Comparison of ENCODE assay signal across 21 cellular contexts in the genomic region with DNA sequence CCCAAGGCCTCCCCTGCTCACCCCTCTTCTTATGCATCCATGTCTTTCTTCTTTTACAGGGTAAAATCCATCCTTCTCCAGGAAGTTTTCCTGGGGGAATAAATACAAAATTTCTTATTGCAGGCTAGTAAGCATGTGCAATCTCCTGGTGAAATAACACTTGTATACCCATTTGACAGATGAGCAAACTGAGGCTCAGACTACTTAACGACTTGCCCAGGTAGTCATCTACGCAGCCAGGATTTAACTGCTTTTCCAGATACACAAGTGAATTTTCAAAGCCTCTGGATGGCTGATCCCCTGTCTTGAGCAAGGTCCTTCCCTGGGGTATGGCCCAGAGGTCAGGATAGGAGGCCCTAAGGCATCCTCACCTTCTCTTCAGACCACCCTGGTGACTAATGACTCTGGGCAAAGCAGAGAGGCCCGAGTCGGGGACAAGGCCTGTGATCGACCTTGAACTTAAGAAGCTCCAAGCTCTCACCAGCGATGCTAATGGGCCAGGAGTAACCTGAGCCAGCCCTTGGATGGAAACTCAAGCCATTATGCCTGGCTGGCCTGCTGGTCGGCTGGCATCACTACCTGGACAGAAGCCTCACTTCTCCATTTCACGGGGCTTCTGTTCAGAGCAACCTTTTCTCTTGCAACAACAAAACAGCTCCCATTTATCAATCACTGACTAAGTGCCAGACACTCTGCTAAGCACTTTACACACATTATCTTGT. TPM values are rescaled to one million over a fixed set of nuclear protein-coding genes. Genes with fewer than 3 reads are reported as not detected.
"Had no signal": no experiment of that assay in that cellular context is flagged by ENCODE, and none has a peak within 500 bp of the region (broad histone marks: within the 10 kb centered on the region; RNA-seq: fewer than 3 reads in every experiment).

No MANE protein-coding gene starts in this region.

- H3K27ac ChIP-seq: cardiac muscle cell, ovary, prostate gland, right atrium auricular region, WERI-Rb-1 had no signal

- ATAC-seq: activated CD8-positive, alpha-beta memory T cell treated with anti-CD3 and anti-CD28 coated beads, Interleukin-2, amount 10 ng/mL, durations not matched to agents 7 days and 5 days; activated CD8-positive, alpha-beta T cell treated with anti-CD3 and anti-CD28 coated beads for 36 hours; naive thymus-derived CD8-positive, alpha-beta T cell; stimulated activated naive CD8-positive, alpha-beta T cell treated with anti-CD3 and anti-CD28 coated beads, Interleukin-15, Interleukin-2, amounts not matched to agents 100 U/mL and 50 U/mL, for 24 hours had no signal

- H3K27me3 ChIP-seq: cardiac muscle cell, ovary, right atrium auricular region, upper lobe of left lung had no signal

- H3K4me3 ChIP-seq: cardiac muscle cell, ovary, prostate gland, right atrium auricular region, upper lobe of left lung had no signal

- H3K4me1 ChIP-seq: prostate gland had no signal

- H3K36me3 ChIP-seq: cardiac muscle cell, ovary, prostate gland, right atrium auricular region, upper lobe of left lung, WERI-Rb-1 had no signal

- H3K9me3 ChIP-seq: ovary, prostate gland, right atrium auricular region, upper lobe of left lung had no signal

- DNase-seq: activated CD4-positive, alpha-beta T cell treated with anti-CD3 and anti-CD28 coated beads, Interleukin-2, amount 10 ng/mL, durations not matched to agents 7 days and 5 days; activated CD4-positive, CD25-positive, alpha-beta regulatory T cell treated with anti-CD3 and anti-CD28 coated beads, Interleukin-2, amount 50 U/mL, for 72 hours; activated CD8-positive, alpha-beta memory T cell treated with anti-CD3 and anti-CD28 coated beads, Interleukin-2, amount 10 ng/mL, durations not matched to agents 7 days and 5 days; activated CD8-positive, alpha-beta T cell treated with anti-CD3 and anti-CD28 coated beads for 36 hours; activated effector memory CD4-positive, alpha-beta T cell treated with anti-CD3 and anti-CD28 coated beads, Interleukin-2, amount 50 U/mL, for 16 hours; activated naive CD4-positive, alpha-beta T cell treated with anti-CD3 and anti-CD28 coated beads, Interleukin-2, amount 10 ng/mL, durations not matched to agents 7 days and 5 days; activated T-cell treated with anti-CD3 and anti-CD28 coated beads for 4 hours; effector CD4-positive, alpha-beta T cell; erythroblast; foreskin fibroblast; ovary; stimulated activated CD4-positive, alpha-beta T cell treated with anti-CD3 and anti-CD28 coated beads, Interleukin-12 subunit alpha, Interleukin-12 subunit beta, amount 100 ng/mL, for 4 hours; stimulated activated CD4-positive, alpha-beta T cell treated with anti-CD3 and anti-CD28 coated beads, Interleukin-4, amount 100 ng/mL, for 4 hours; stimulated activated naive CD8-positive, alpha-beta T cell treated with anti-CD3 and anti-CD28 coated beads, Interleukin-15, Interleukin-2, amounts not matched to agents 100 U/mL and 50 U/mL, for 24 hours; T-helper 1 cell; upper lobe of left lung; WERI-Rb-1 had no signal

RNA-seq across cellular contexts. Expression of a gene that starts 33.1 kb away (rescaled TPM):
- total RNA-seq: activated CD4-positive, alpha-beta T cell treated with anti-CD3 and anti-CD28 coated beads, Interleukin-2, amount 10 ng/mL, durations not matched to agents 7 days and 5 days; activated CD8-positive, alpha-beta memory T cell treated with anti-CD3 and anti-CD28 coated beads, Interleukin-2, amount 10 ng/mL, durations not matched to agents 7 days and 5 days; activated CD8-positive, alpha-beta T cell treated with anti-CD3 and anti-CD28 coated beads for 36 hours; naive thymus-derived CD8-positive, alpha-beta T cell had no signal
